Comparison of ENCODE assay signal across 2 cellular contexts in genomic region chr10:102975483-102976057, GRCh38.
A peak's percentile ranks its signal among the peaks of the same experiment; 100 is the strongest.
TF ChIP-seq lines count a peak whose summit lies in the region.

No MANE protein-coding gene starts in this region.

TF ChIP-seq in liver, 16 proteins besides CTCF, POLR2A, EP300 and RAD21:
- no peak for TF ChIP-seq NR2F2 (IDR thresholded peaks at IDR 0.05)
- TF ChIP-seq RXRA (IDR thresholded peaks at IDR 0.05), result peak in 1 of 2 donors; percentile 5
- TF ChIP-seq SP1 (IDR thresholded peaks at IDR 0.05), result peak; percentile 12
- peak; percentile 32 to 47 for TF ChIP-seq HNF4A (conservative IDR thresholded peaks at IDR 0.05)
- TF ChIP-seq HNF4G (IDR thresholded peaks at IDR 0.05), result peak; percentile 6
- TF ChIP-seq FOXA2 (IDR thresholded peaks at IDR 0.05), result no peak

TF ChIP-seq in HepG2, 621 proteins besides CTCF, POLR2A, EP300 and RAD21:
- no peak for TF ChIP-seq MLLT10 (CRISPR knock-in tag; IDR thresholded peaks at IDR 0.05)
